Comparison of ENCODE assay signal across 27 cellular contexts in the genomic region with DNA sequence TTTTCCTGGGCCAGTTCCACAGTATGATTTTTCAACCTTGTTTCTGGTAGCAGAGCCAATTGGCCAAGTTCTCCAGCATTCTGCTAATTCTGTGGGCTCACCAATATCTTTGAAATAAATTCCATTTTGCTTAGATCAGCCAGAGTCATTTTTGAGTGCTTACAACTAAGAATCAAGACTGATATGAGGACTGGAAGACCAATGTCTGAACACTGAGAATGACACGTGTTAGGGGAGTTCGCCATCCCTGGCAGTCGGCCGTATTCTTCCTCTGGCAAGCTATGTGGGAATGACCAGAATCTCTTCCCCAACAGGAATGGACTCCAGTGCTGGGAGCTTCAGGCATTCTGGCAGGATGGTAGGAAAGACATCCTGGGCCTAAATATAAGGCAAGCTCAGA. TPM values are rescaled to one million over a fixed set of nuclear protein-coding genes. Genes with fewer than 3 reads are reported as not detected.
DNase-seq lines count a peak whose midpoint lies in the region; ATAC-seq and TF ChIP-seq lines count a peak whose summit lies in the region.
"Had no signal": no experiment of that assay in that cellular context is flagged by ENCODE, and none has a peak within 500 bp of the region (broad histone marks: within the 10 kb centered on the region; RNA-seq: fewer than 3 reads in every experiment).

No MANE protein-coding gene starts in this region.

- TF ChIP-seq CTCF in AG10803 (conservative IDR thresholded peaks at IDR 0.05; ENCODE audit: low read length): no peak
- no peak for TF ChIP-seq CTCF in choroid plexus epithelial cell (conservative IDR thresholded peaks at IDR 0.05; ENCODE audit: low read depth, low read length)
- no peak for TF ChIP-seq CTCF in psoas muscle (IDR thresholded peaks at IDR 0.05)

- intact Hi-C loops in psoas muscle (cut with DNase I): no loop called here

- DNase-seq in AG10803 (ENCODE audit: low read depth): peak; percentile 54
- peak; percentile 23 for DNase-seq in M059J (ENCODE audit: low read depth)
- DNase-seq in choroid plexus epithelial cell (ENCODE audit: low read depth): peak; percentile 10
- DNase-seq in psoas muscle: no peak
- DNase-seq in globus pallidus (ENCODE audit: low spot score): no peak
- no peak for DNase-seq in T-cell
- no peak for DNase-seq in activated T-cell treated with anti-CD3 and anti-CD28 coated beads, Interleukin-2, amount 50 U/mL, for 24 hours
- DNase-seq: activated CD4-positive, alpha-beta memory T cell treated with anti-CD3 and anti-CD28 coated beads for 36 hours; activated CD8-positive, alpha-beta memory T cell treated with anti-CD3 and anti-CD28 coated beads, Interleukin-2, amount 50 U/mL, for 48 hours; cerebellar nuclear complex; KG1; mesendoderm; NCI-H1436; posterior cingulate gyrus; stimulated activated CD4-positive, alpha-beta T cell treated with anti-CD3 and anti-CD28 coated beads, Interleukin-2, amount 100 ng/mL, for 24 hours; transverse colon had no signal

- CTCF ChIA-PET in T-cell (lab: Charles Lee): interaction anchor here in 1 of 2 donors (0.8 kb wide), 1 partner anchor 26 kb away, joined by 3 read pairs; no protein-coding TSS in a partner anchor

- POLR2A ChIA-PET in T-cell (lab: Charles Lee): no interaction called here

- no peaks in the 10 kb centered on the region for H3K9me3 ChIP-seq in psoas muscle
- H3K9me3 ChIP-seq: ascending aorta, BLaER1, HAP-1, heart left ventricle, transverse colon had no signal

- H3K4me3 ChIP-seq in AG10803 (ENCODE audit: low read length) (no peak overlapping the region), choroid plexus epithelial cell (ENCODE audit: low read depth, low read length) (no peak overlapping the region), psoas muscle (no peak overlapping the region)
- H3K4me3 ChIP-seq: ascending aorta, BLaER1, HAP-1, heart left ventricle, skin epidermis, transverse colon had no signal

- no peaks in the 10 kb centered on the region for H3K27me3 ChIP-seq in psoas muscle (ENCODE audit: insufficient read depth in 3 of 3, low read length in 2 of 3)
- H3K27me3 ChIP-seq: ascending aorta, heart left ventricle, transverse colon had no signal

- no peaks in the 10 kb centered on the region for H3K36me3 ChIP-seq in psoas muscle (ENCODE audit: insufficient read depth in 1 of 2, low read depth in 1 of 2)
- H3K36me3 ChIP-seq: ascending aorta, BLaER1, HAP-1, heart left ventricle, transverse colon had no signal

- peak overlapping the region; percentile 88 for H3K27ac ChIP-seq in psoas muscle
- H3K27ac ChIP-seq: BLaER1, skin epidermis, transverse colon had no signal

- H3K27ac Mint-ChIP-seq in T-cell: no peak overlapping the region
- no peak overlapping the region for H3K27ac Mint-ChIP-seq in activated T-cell treated with anti-CD3 and anti-CD28 coated beads, Interleukin-2, amount 50 U/mL, for 24 hours
- H3K27ac Mint-ChIP-seq: activated CD4-positive, alpha-beta memory T cell treated with anti-CD3 and anti-CD28 coated beads for 36 hours; activated naive CD4-positive, alpha-beta T cell treated with anti-CD3 and anti-CD28 coated beads, Interleukin-2, amount 50 U/mL, for 72 hours; activated T-helper 17 cell treated with anti-CD3 and anti-CD28 coated beads, Interleukin-2, amount 50 U/mL, for 72 hours had no signal

- H3K4me1 ChIP-seq in psoas muscle: peaks cover 21% of the 10 kb centered on the region
- H3K4me1 ChIP-seq: ascending aorta, HAP-1 had no signal

- ATAC-seq in psoas muscle: peak in 1 of 4 donors; percentile 24
- ATAC-seq in T-cell (replicated peaks in 1 of 4): no peak
- ATAC-seq in GM19351 (IDR thresholded peaks at IDR 0.05; ENCODE audit: unreplicated experiment): no peak
- ATAC-seq: activated CD4-positive, CD25-positive, alpha-beta regulatory T cell treated with anti-CD3 and anti-CD28 coated beads, Interleukin-2, amount 50 U/mL, for 24 hours; activated naive CD4-positive, alpha-beta T cell treated with anti-CD3 and anti-CD28 coated beads, Interleukin-2, amount 50 U/mL, for 72 hours; activated T-helper 17 cell treated with anti-CD3 and anti-CD28 coated beads, Interleukin-2, amount 50 U/mL, for 72 hours; left colon had no signal

- H3K9me3 Mint-ChIP-seq in T-cell: no peaks in the 10 kb centered on the region
- no peaks in the 10 kb centered on the region for H3K9me3 Mint-ChIP-seq in activated T-cell treated with anti-CD3 and anti-CD28 coated beads, Interleukin-2, amount 50 U/mL, for 24 hours
- H3K9me3 Mint-ChIP-seq: activated CD4-positive, alpha-beta memory T cell treated with anti-CD3 and anti-CD28 coated beads for 36 hours; activated naive CD4-positive, alpha-beta T cell treated with anti-CD3 and anti-CD28 coated beads, Interleukin-2, amount 50 U/mL, for 72 hours; activated T-helper 17 cell treated with anti-CD3 and anti-CD28 coated beads, Interleukin-2, amount 50 U/mL, for 72 hours had no signal

- peaks cover 6 to 12% (median 6%) of the 10 kb centered on the region in 3 donors for H3K4me1 Mint-ChIP-seq in T-cell
- H3K4me1 Mint-ChIP-seq in activated T-cell treated with anti-CD3 and anti-CD28 coated beads, Interleukin-2, amount 50 U/mL, for 24 hours (ENCODE audit: low read depth): peaks cover 10% of the 10 kb centered on the region

- peaks cover 0 to 4% of the 10 kb centered on the region in 2 donors for H3K27me3 Mint-ChIP-seq in T-cell
- H3K27me3 Mint-ChIP-seq in activated T-cell treated with anti-CD3 and anti-CD28 coated beads, Interleukin-2, amount 50 U/mL, for 24 hours: peaks cover 3% of the 10 kb centered on the region
- H3K27me3 Mint-ChIP-seq: activated CD4-positive, alpha-beta memory T cell treated with anti-CD3 and anti-CD28 coated beads for 36 hours; activated T-helper 17 cell treated with anti-CD3 and anti-CD28 coated beads, Interleukin-2, amount 50 U/mL, for 72 hours had no signal

- no peak overlapping the region for H3K4me3 Mint-ChIP-seq in T-cell
- no peak overlapping the region for H3K4me3 Mint-ChIP-seq in activated T-cell treated with anti-CD3 and anti-CD28 coated beads, Interleukin-2, amount 50 U/mL, for 24 hours
- H3K4me3 Mint-ChIP-seq: activated CD4-positive, alpha-beta memory T cell treated with anti-CD3 and anti-CD28 coated beads for 36 hours; activated T-helper 17 cell treated with anti-CD3 and anti-CD28 coated beads, Interleukin-2, amount 50 U/mL, for 72 hours had no signal

- no peaks in the 10 kb centered on the region for H3K36me3 Mint-ChIP-seq in T-cell
- peaks cover 4% of the 10 kb centered on the region for H3K36me3 Mint-ChIP-seq in activated T-cell treated with anti-CD3 and anti-CD28 coated beads, Interleukin-2, amount 50 U/mL, for 24 hours (ENCODE audit: low read depth)
- H3K36me3 Mint-ChIP-seq: activated CD4-positive, alpha-beta memory T cell treated with anti-CD3 and anti-CD28 coated beads for 36 hours; activated naive CD4-positive, alpha-beta T cell treated with anti-CD3 and anti-CD28 coated beads, Interleukin-2, amount 50 U/mL, for 72 hours had no signal

- WGBS in psoas muscle, 3 donors: 13 to 34% (median 26%) methylated on average over 4 of the region's 4 CpGs

RNA-seq across cellular contexts. Expression of gene TENT5C, which starts 4.9 kb away (rescaled TPM):
- total RNA-seq in M059J (2014; rRNA removed; shearing (Covaris generic)): 4.5 and 6.3 TPM in 2 replicates
- total RNA-seq in psoas muscle (10 to 100 TPM in 3 of 4 donors, 1 to 10 TPM in 1; 3.1 to 31.4 (median 15.9) TPM), T-cell (100 to 1,000 TPM in 1 of 5 donors, 10 to 100 TPM in 2, 1 to 10 TPM in 2; 7.6 to 133 (median 11.2) TPM)
- polyA plus RNA-seq in psoas muscle: 1 to 10 TPM; 1.5 to 9.7 (median 2.7) TPM
- total RNA-seq: myocyte had no signal

Comparison
In these comparisons a context has a peak if more than half of its experiments do, and no peak if none do; other contexts are left out.
1. DNase-seq: peak in AG10803 (single experiment), M059J (single experiment) and choroid plexus epithelial cell (single experiment); none in psoas muscle (0 of 2), globus pallidus (single experiment), T-cell (0 of 34) and activated T-cell treated with anti-CD3 and anti-CD28 coated beads, Interleukin-2, amount 50 U/mL, for 24 hours (single experiment).